In genomic region chr1:100795646-100795985, GRCh38 we compare ENCODE assay signal across 21 cellular contexts.
"Had no signal": no experiment of that assay in that cellular context is flagged by ENCODE, and none has a peak within 500 bp of the region (broad histone marks: within the 10 kb centered on the region; RNA-seq: fewer than 3 reads in every experiment).

No MANE protein-coding gene starts in this region.

- H3K9me3 ChIP-seq: Peyer's patch had no signal

- H3K36me3 ChIP-seq: brain microvascular endothelial cell, Peyer's patch had no signal

- H3K4me3 Mint-ChIP-seq: activated CD8-positive, alpha-beta T cell treated with anti-CD3 and anti-CD28 coated beads for 36 hours; activated naive CD4-positive, alpha-beta T cell treated with anti-CD3 and anti-CD28 coated beads, Interleukin-2, amount 10 ng/mL, durations not matched to agents 7 days and 5 days; activated naive CD8-positive, alpha-beta T cell treated with anti-CD3 and anti-CD28 coated beads for 36 hours; activated T-cell treated with anti-CD3 and anti-CD28 coated beads, Interleukin-2, amount 50 U/mL, for 72 hours; T-helper 1 cell treated with Interleukin-12 subunit alpha and Interleukin-12 subunit beta and Interleukin-4 antibody, amounts not matched to agents 30 μg/mL and 1 μg/mL, for 36 hours had no signal

- H3K27me3 Mint-ChIP-seq: activated naive CD4-positive, alpha-beta T cell treated with anti-CD3 and anti-CD28 coated beads, Interleukin-2, amount 10 ng/mL, durations not matched to agents 7 days and 5 days had no signal

- H3K27ac ChIP-seq: Peyer's patch, RWPE1 had no signal

- H3K27me3 ChIP-seq: brain microvascular endothelial cell, Peyer's patch had no signal

- H3K4me3 ChIP-seq: Peyer's patch had no signal

- H3K36me3 Mint-ChIP-seq: activated naive CD4-positive, alpha-beta T cell treated with anti-CD3 and anti-CD28 coated beads, Interleukin-2, amount 10 ng/mL, durations not matched to agents 7 days and 5 days; activated naive CD8-positive, alpha-beta T cell treated with anti-CD3 and anti-CD28 coated beads for 36 hours had no signal

- ATAC-seq: activated CD4-positive, CD25-positive, alpha-beta regulatory T cell treated with anti-CD3 and anti-CD28 coated beads, Interleukin-2, amount 50 U/mL, for 24 hours; activated CD8-positive, alpha-beta T cell treated with anti-CD3 and anti-CD28 coated beads for 36 hours; activated T-cell treated with anti-CD3 and anti-CD28 coated beads, Interleukin-2, amount 50 U/mL, for 72 hours had no signal

- H3K9me3 Mint-ChIP-seq: activated naive CD4-positive, alpha-beta T cell treated with anti-CD3 and anti-CD28 coated beads, Interleukin-2, amount 10 ng/mL, durations not matched to agents 7 days and 5 days; activated naive CD8-positive, alpha-beta T cell treated with anti-CD3 and anti-CD28 coated beads for 36 hours; T-helper 1 cell treated with Interleukin-12 subunit alpha and Interleukin-12 subunit beta and Interleukin-4 antibody, amounts not matched to agents 30 μg/mL and 1 μg/mL, for 36 hours had no signal

- H3K27ac Mint-ChIP-seq: activated CD8-positive, alpha-beta T cell treated with anti-CD3 and anti-CD28 coated beads for 36 hours; activated naive CD4-positive, alpha-beta T cell treated with anti-CD3 and anti-CD28 coated beads, Interleukin-2, amount 10 ng/mL, durations not matched to agents 7 days and 5 days; activated naive CD8-positive, alpha-beta T cell treated with anti-CD3 and anti-CD28 coated beads for 36 hours; activated T-cell treated with anti-CD3 and anti-CD28 coated beads, Interleukin-2, amount 50 U/mL, for 72 hours; activated T-helper 2 cell treated with anti-CD3 and anti-CD28 coated beads, Interferon-gamma antibody, Interleukin-2, Interleukin-4, amounts not matched to agents 10 μg/mL and 5 μg/mL and 100 μg/mL, durations not matched to agents 14 hours and 24 hours and 36 hours; T-helper 1 cell treated with Interleukin-12 subunit alpha and Interleukin-12 subunit beta and Interleukin-4 antibody, amounts not matched to agents 30 μg/mL and 1 μg/mL, for 36 hours had no signal

- DNase-seq: activated CD4-positive, alpha-beta T cell treated with anti-CD3 and anti-CD28 coated beads for 4 hours; activated CD8-positive, alpha-beta memory T cell treated with anti-CD3 and anti-CD28 coated beads, Interleukin-2, amount 50 U/mL, for 4 hours; activated CD8-positive, alpha-beta T cell treated with anti-CD3 and anti-CD28 coated beads for 36 hours; activated gamma-delta T cell treated with Interleukin-2 at 50 U/mL for 16 hours; activated naive CD4-positive, alpha-beta T cell treated with anti-CD3 and anti-CD28 coated beads, Interleukin-2, amount 10 ng/mL, durations not matched to agents 7 days and 5 days; activated naive CD8-positive, alpha-beta T cell treated with anti-CD3 and anti-CD28 coated beads for 36 hours; activated T-cell treated with anti-CD3 and anti-CD28 coated beads, Interleukin-2, amount 50 U/mL, for 72 hours; brain microvascular endothelial cell; KG1; NCI-H1048; NCI-H146; NCI-H187 treated with DMSO at 0.1 percent for 48 hours; NCI-H345; NCI-H510A; NCI-H748 treated with DMSO at 0.1 percent for 48 hours; Peyer's patch; SHP77 treated with DMSO at 0.1 percent for 48 hours had no signal

- H3K4me1 Mint-ChIP-seq: activated naive CD4-positive, alpha-beta T cell treated with anti-CD3 and anti-CD28 coated beads, Interleukin-2, amount 10 ng/mL, durations not matched to agents 7 days and 5 days; activated naive CD8-positive, alpha-beta T cell treated with anti-CD3 and anti-CD28 coated beads for 36 hours had no signal

- H3K4me1 ChIP-seq: Peyer's patch had no signal
